Comparison of ENCODE assay signal across 8 cellular contexts in the genomic region with DNA sequence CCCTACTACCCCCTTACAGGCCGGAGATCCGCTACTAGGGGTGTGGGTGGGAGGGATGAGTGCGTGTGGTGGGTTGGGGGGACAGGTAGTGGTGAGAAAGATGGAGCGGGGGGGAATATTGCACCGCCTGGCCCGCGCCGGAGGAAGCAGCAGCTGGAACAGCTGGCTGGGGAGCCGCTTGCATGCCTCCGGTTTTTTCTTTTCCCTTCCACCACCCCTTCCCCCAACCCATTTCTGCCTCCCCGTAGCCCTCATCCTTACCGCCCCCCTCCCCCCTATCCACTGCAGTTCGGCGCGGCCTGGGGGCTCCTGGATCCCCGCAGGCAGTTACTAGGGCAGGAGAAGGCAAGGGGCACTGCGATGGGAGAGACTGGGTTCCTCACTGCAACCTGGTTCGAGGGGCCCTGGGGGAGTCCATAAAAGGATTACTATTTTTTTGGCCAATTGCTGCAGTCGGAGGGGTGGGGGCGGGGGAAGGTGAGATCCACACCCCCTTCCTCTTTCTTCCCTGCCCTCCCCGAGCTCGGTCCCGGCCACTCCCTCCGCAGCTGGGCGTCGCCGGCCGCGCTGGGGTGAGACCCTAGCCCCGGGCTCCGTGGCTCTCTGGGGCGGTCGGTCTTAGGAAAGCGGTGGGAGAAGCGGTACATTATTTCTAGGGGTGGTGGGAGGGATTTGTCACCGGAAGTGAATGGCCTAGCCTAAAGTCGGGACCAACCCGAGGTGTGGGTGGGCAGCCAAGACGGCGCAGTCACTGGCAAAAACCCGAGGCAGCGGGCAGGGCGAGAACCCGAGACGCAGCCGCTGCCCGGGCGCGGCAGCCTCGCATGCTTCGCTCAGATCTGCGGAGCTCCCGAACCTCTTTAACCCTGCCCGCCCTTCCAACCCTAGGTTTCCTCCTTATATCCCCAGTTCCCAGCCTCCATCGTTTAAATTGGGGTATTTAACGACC. TPM values are rescaled to one million over a fixed set of nuclear protein-coding genes. Genes with fewer than 3 reads are reported as not detected.
DNase-seq lines count a peak whose midpoint lies in the region; ATAC-seq and TF ChIP-seq lines count a peak whose summit lies in the region.

No MANE protein-coding gene starts in this region.

- intact Hi-C loops in naive thymus-derived CD4-positive, alpha-beta T cell (cut with micrococcal nuclease), result loop anchor here (1.0 to 10.0 kb wide), 25 partner anchors 20 to 1674 kb away; a partner anchor contains a TSS

- no peaks in the 10 kb centered on the region for H3K27me3 Mint-ChIP-seq in naive thymus-derived CD4-positive, alpha-beta T cell

- H3K4me1 Mint-ChIP-seq in naive thymus-derived CD4-positive, alpha-beta T cell, result peaks cover 14 to 44% (median 31%) of the 10 kb centered on the region in 7 donors
- peaks cover 26% of the 10 kb centered on the region for H3K4me1 Mint-ChIP-seq in stimulated activated effector memory CD8-positive, alpha-beta T cell treated with anti-CD3 and anti-CD28 coated beads, Interleukin-12 subunit alpha, Interleukin-12 subunit beta, amount 100 ng/mL, for 72 hours

- H3K27ac ChIP-seq in fibroblast of lung (ENCODE audit: insufficient read depth, low read length), result peak overlapping the region; percentile 76
- peak overlapping the region; percentile 88 for H3K27ac ChIP-seq in naive thymus-derived CD4-positive, alpha-beta T cell (ENCODE audit: low read depth, low read length)

- peaks cover 9% of the 10 kb centered on the region for H3K4me1 ChIP-seq in fibroblast of lung (ENCODE audit: control insufficient read depth, extremely low read depth, insufficient read depth, low read length)
- peaks cover 19 to 29% of the 10 kb centered on the region in 2 donors for H3K4me1 ChIP-seq in naive thymus-derived CD4-positive, alpha-beta T cell (ENCODE audit: control insufficient read depth in 2 of 2, insufficient read depth in 2 of 2, low read length in 2 of 2)

- peak overlapping the region; percentile 97 to 100 (median 100) for H3K27ac Mint-ChIP-seq in naive thymus-derived CD4-positive, alpha-beta T cell
- peak overlapping the region; percentile 97 for H3K27ac Mint-ChIP-seq in stimulated activated effector memory CD8-positive, alpha-beta T cell treated with anti-CD3 and anti-CD28 coated beads, Interleukin-12 subunit alpha, Interleukin-12 subunit beta, amount 100 ng/mL, for 72 hours

- H2AFZ ChIP-seq in fibroblast of lung (ENCODE audit: low read length), result no peak overlapping the region

- peak; percentile 65 for ATAC-seq in GM21717 (IDR thresholded peaks at IDR 0.05; ENCODE audit: unreplicated experiment)
- peak; percentile 50 for ATAC-seq in naive thymus-derived CD4-positive, alpha-beta T cell
- peak; percentile 76 for ATAC-seq in stimulated activated effector memory CD8-positive, alpha-beta T cell treated with anti-CD3 and anti-CD28 coated beads, Interleukin-12 subunit alpha, Interleukin-12 subunit beta, amount 100 ng/mL, for 72 hours

- POLR2A ChIA-PET in naive thymus-derived CD4-positive, alpha-beta T cell (lab: Charles Lee), result interaction anchor here (0.6 to 42.6 kb wide), 44 partner anchors 9 to 701 kb away, joined by 3 to 1628 read pairs (median 4); a partner anchor contains a TSS

- peak overlapping the region; percentile 86 for H3K4me2 ChIP-seq in fibroblast of lung (ENCODE audit: extremely low read depth, insufficient read depth, low read length)

- no peaks in the 10 kb centered on the region for H3K9me3 ChIP-seq in fibroblast of lung (ENCODE audit: control insufficient read depth, insufficient read depth, low read depth, low read length)
- H3K9me3 ChIP-seq in naive thymus-derived CD4-positive, alpha-beta T cell (ENCODE audit: control insufficient read depth in 2 of 3, low read length in 3 of 3), result peaks cover 0 to 19% (median 0%) of the 10 kb centered on the region in 3 experiments

- peaks cover 4 to 18% (median 11%) of the 10 kb centered on the region in 5 donors for H3K36me3 Mint-ChIP-seq in naive thymus-derived CD4-positive, alpha-beta T cell
- H3K36me3 Mint-ChIP-seq in stimulated activated effector memory CD8-positive, alpha-beta T cell treated with anti-CD3 and anti-CD28 coated beads, Interleukin-12 subunit alpha, Interleukin-12 subunit beta, amount 100 ng/mL, for 72 hours, result peaks cover 24% of the 10 kb centered on the region

- DNase-seq in DMS53 (lab: John Stamatoyannopoulos, UW), result peak; percentile 90
- DNase-seq in KG1 (lab: John Stamatoyannopoulos, UW), result peak; percentile 79
- peak; percentile 97 for DNase-seq in RPMI7951 (ENCODE audit: low read depth)
- peak; percentile 63 to 67 for DNase-seq in activated T-helper 1 cell treated with anti-CD3 and anti-CD28 coated beads, Interleukin-2, amount 50 U/mL, for 16 hours (ENCODE audit: low read depth in 1 of 2, low spot score in 1 of 2)
- DNase-seq in fibroblast of lung (ENCODE audit: low read depth in 2 of 2), result peak; percentile 95 to 96
- peak; percentile 60 to 86 (median 76) for DNase-seq in naive thymus-derived CD4-positive, alpha-beta T cell
- DNase-seq in stimulated activated effector memory CD8-positive, alpha-beta T cell treated with anti-CD3 and anti-CD28 coated beads, Interleukin-12 subunit alpha, Interleukin-12 subunit beta, amount 100 ng/mL, for 72 hours (ENCODE audit: low spot score in 2 of 2), result peak; percentile 71 to 93

- H3K4me3 Mint-ChIP-seq in naive thymus-derived CD4-positive, alpha-beta T cell, result peak overlapping the region; percentile 91 to 100 (median 99)
- peak overlapping the region; percentile 91 for H3K4me3 Mint-ChIP-seq in stimulated activated effector memory CD8-positive, alpha-beta T cell treated with anti-CD3 and anti-CD28 coated beads, Interleukin-12 subunit alpha, Interleukin-12 subunit beta, amount 100 ng/mL, for 72 hours

- no peaks in the 10 kb centered on the region for H3K36me3 ChIP-seq in fibroblast of lung (ENCODE audit: control insufficient read depth, insufficient read depth, low read length)
- H3K36me3 ChIP-seq in naive thymus-derived CD4-positive, alpha-beta T cell (ENCODE audit: control insufficient read depth in 2 of 3, insufficient read depth in 3 of 3, low read length in 3 of 3), result peaks cover 0 to 4% (median 0%) of the 10 kb centered on the region in 3 experiments

- H3K27me3 ChIP-seq in fibroblast of lung (ENCODE audit: control insufficient read depth, insufficient read depth, low read length), result no peaks in the 10 kb centered on the region
- H3K27me3 ChIP-seq in naive thymus-derived CD4-positive, alpha-beta T cell (ENCODE audit: control insufficient read depth in 2 of 2, insufficient read depth in 2 of 2, low read length in 2 of 2), result no peaks in the 10 kb centered on the region

- TF ChIP-seq CTCF in fibroblast of lung (conservative IDR thresholded peaks at IDR 0.05 in 1 of 2, IDR thresholded peaks at IDR 0.05 in 1 of 2; ENCODE audit: low read depth in 1 of 2, low read length in 2 of 2), result no peak

- H3K9me3 Mint-ChIP-seq in naive thymus-derived CD4-positive, alpha-beta T cell, result peaks cover 0 to 42% (median 15%) of the 10 kb centered on the region in 11 donors
- no peaks in the 10 kb centered on the region for H3K9me3 Mint-ChIP-seq in stimulated activated effector memory CD8-positive, alpha-beta T cell treated with anti-CD3 and anti-CD28 coated beads, Interleukin-12 subunit alpha, Interleukin-12 subunit beta, amount 100 ng/mL, for 72 hours

- no peaks in the 10 kb centered on the region for H4K20me1 ChIP-seq in fibroblast of lung (ENCODE audit: control insufficient read depth, extremely low read depth, insufficient read depth, low read length)

- H3K79me2 ChIP-seq in fibroblast of lung (ENCODE audit: control insufficient read depth, insufficient read depth, low read length), result peaks cover 21% of the 10 kb centered on the region

- peak overlapping the region; percentile 39 to 80 (median 56) for H3K4me3 ChIP-seq in fibroblast of lung (replicated peaks in 1 of 4; ENCODE audit: control extremely low read depth in 1 of 4, insufficient read depth in 1 of 4, low read depth in 3 of 4, low read length in 4 of 4)
- H3K4me3 ChIP-seq in naive thymus-derived CD4-positive, alpha-beta T cell (ENCODE audit: low read length), result peak overlapping the region; percentile 58

- peak overlapping the region; percentile 51 for H3K9ac ChIP-seq in fibroblast of lung (ENCODE audit: insufficient read depth, low read length)

- CTCF ChIA-PET in naive thymus-derived CD4-positive, alpha-beta T cell (lab: Charles Lee), result interaction anchor here (0.7 to 5.0 kb wide), 5 partner anchors 20 to 85 kb away, joined by 3 to 34 read pairs (median 6); a partner anchor contains a TSS

RNA-seq across cellular contexts. Expression of a gene that starts 0.8 kb away (rescaled TPM):
- total RNA-seq in RPMI7951 (2014; rRNA removed; shearing (Covaris generic)), result 47.8 and 63.7 TPM in 2 replicates
- 50.0 and 50.6 TPM in 2 replicates for total RNA-seq in fibroblast of lung
- 18.2 and 18.7 TPM in 2 replicates for polyA plus RNA-seq in fibroblast of lung
- 22.5 and 25.1 TPM in 2 replicates for polyA plus RNA-seq in fibroblast of lung (2012)
- polyA minus RNA-seq in fibroblast of lung (ENCODE audit: low replicate concordance), result 19.8 and 31.7 TPM in 2 replicates
- total RNA-seq in naive thymus-derived CD4-positive, alpha-beta T cell, result 10 to 100 TPM; 39.6 to 74.8 (median 71.4) TPM
- polyA plus RNA-seq in naive thymus-derived CD4-positive, alpha-beta T cell, result 100 to 1,000 TPM; 103 to 119 TPM

RNA-seq across cellular contexts. Expression of a gene that starts 24.3 kb away (rescaled TPM):
- total RNA-seq in RPMI7951 (2014; rRNA removed; shearing (Covaris generic)), result 1.8 and 2.5 TPM in 2 replicates
- 5.1 and 8.6 TPM in 2 replicates for total RNA-seq in fibroblast of lung
- polyA plus RNA-seq in fibroblast of lung, result 4.0 and 6.3 TPM in 2 replicates
- 3.0 and 4.4 TPM in 2 replicates for polyA plus RNA-seq in fibroblast of lung (2012)
- polyA minus RNA-seq in fibroblast of lung (ENCODE audit: low replicate concordance), result 8.0 and 10.1 TPM in 2 replicates
- not detected for total RNA-seq in naive thymus-derived CD4-positive, alpha-beta T cell
- under 1 TPM; 0.14 to 0.20 TPM for polyA plus RNA-seq in naive thymus-derived CD4-positive, alpha-beta T cell

RNA-seq across cellular contexts. Expression of a gene that starts 35.1 kb away (rescaled TPM):
- 4.2 and 4.4 TPM in 2 replicates for total RNA-seq in RPMI7951 (2014; rRNA removed; shearing (Covaris generic))
- total RNA-seq in fibroblast of lung, result 4.9 and 6.9 TPM in 2 replicates
- 10.2 and 11.5 TPM in 2 replicates for polyA plus RNA-seq in fibroblast of lung
- polyA plus RNA-seq in fibroblast of lung (2012), result 3.5 and 4.6 TPM in 2 replicates
- 9.2 and 10.1 TPM in 2 replicates for polyA minus RNA-seq in fibroblast of lung (ENCODE audit: low replicate concordance)
- total RNA-seq in naive thymus-derived CD4-positive, alpha-beta T cell, result 10 to 100 TPM; 26.2 to 35.5 (median 31.8) TPM
- 1 to 10 TPM; 2.4 to 5.0 TPM for polyA plus RNA-seq in naive thymus-derived CD4-positive, alpha-beta T cell

Comparison
In these comparisons a context has a peak if more than half of its experiments do, and no peak if none do; other contexts are left out.
1. Peak in every context shown above with its lines: DNase-seq, ATAC-seq, H3K4me3 ChIP-seq and H3K27ac ChIP-seq.